ENCODE assay signal across 1 cellular context in genomic region chr15:34754674-34755418, GRCh38.
TF ChIP-seq lines count a peak whose summit lies in the region.

Gene GJD2, minus strand, starts transcription at chr15:34754998. Its CDS starts 510 bp downstream, at chr15:34754488.

TF ChIP-seq in A549, 52 proteins besides CTCF, POLR2A, EP300 and RAD21 (continued from another document):
- no peak for TF ChIP-seq HMGXB4 (CRISPR knock-in tag; IDR thresholded peaks at IDR 0.05; ENCODE audit: borderline replicate concordance)
